35 cellular contexts compared by ENCODE assay signal in the genomic region with DNA sequence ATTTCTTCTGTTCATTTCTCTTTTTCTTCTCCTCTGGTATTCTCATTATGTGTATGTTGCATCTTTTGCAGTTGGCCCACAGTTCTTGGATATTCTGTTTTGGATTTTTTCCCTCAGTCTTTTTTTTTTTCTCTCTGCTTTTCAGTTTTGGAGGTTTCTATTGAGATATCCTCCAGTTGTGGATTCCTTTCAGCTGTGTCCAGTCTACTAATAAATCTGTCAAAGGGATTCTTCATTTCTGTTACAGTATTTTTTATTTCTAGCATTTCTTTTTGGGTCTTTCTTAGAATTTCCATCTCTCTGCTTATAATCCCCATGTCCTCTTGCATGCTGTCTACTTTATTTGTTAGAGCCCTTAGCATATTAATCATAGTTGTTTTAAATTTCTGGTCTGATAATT. TPM values are rescaled to one million over a fixed set of nuclear protein-coding genes. Genes with fewer than 3 reads are reported as not detected.
"Had no signal": no experiment of that assay in that cellular context is flagged by ENCODE, and none has a peak within 500 bp of the region (broad histone marks: within the 10 kb centered on the region; RNA-seq: fewer than 3 reads in every experiment).

No MANE protein-coding gene starts in this region.

- DNase-seq: activated effector memory CD4-positive, alpha-beta T cell treated with anti-CD3 and anti-CD28 coated beads, Interleukin-2, amount 50 U/mL, for 16 hours; activated effector memory CD4-positive, alpha-beta T cell treated with Interleukin-2 at 50 U/mL for 16 hours; activated gamma-delta T cell; activated gamma-delta T cell treated with Interleukin-2 at 50 U/mL for 16 hours; activated naive CD4-positive, alpha-beta T cell; activated naive CD4-positive, alpha-beta T cell treated with anti-CD3 and anti-CD28 coated beads for 36 hours; activated naive CD4-positive, alpha-beta T cell treated with anti-CD3 and anti-CD28 coated beads, Interleukin-2, amount 10 ng/mL, durations not matched to agents 7 days and 5 days; activated naive CD4-positive, alpha-beta T cell treated with anti-CD3 and anti-CD28 coated beads, Interleukin-2, amount 50 U/mL, for 16 hours; activated naive CD4-positive, alpha-beta T cell treated with Interleukin-2 at 50 U/mL for 16 hours; activated naive CD8-positive, alpha-beta T cell treated with anti-CD3 and anti-CD28 coated beads for 36 hours; activated naive CD8-positive, alpha-beta T cell treated with anti-CD3 and anti-CD28 coated beads, Interleukin-2, amount 10 ng/mL, durations not matched to agents 7 days and 5 days; activated naive CD8-positive, alpha-beta T cell treated with anti-CD3 and anti-CD28 coated beads, Interleukin-2, amount 50 U/mL, for 24 hours; activated T-cell treated with anti-CD3 and anti-CD28 coated beads, Interleukin-2, amount 50 U/mL, for 24 hours; activated T-cell treated with anti-CD3 and anti-CD28 coated beads, Interleukin-2, amount 50 U/mL, for 4 hours; activated T-cell treated with anti-CD3 and anti-CD28 coated beads, Interleukin-2, amount 50 U/mL, for 48 hours; activated T-cell treated with anti-CD3 and anti-CD28 coated beads, Interleukin-2, amount 50 U/mL, for 72 hours; adrenal gland; amniotic stem cell; amygdala; anterior cingulate cortex; aorta; body of pancreas; brain microvascular endothelial cell; caudate nucleus; central memory CD4-positive, alpha-beta T cell; cerebellar nuclear complex had no signal

- H3K4me1 ChIP-seq: adrenal gland, ascending aorta, body of pancreas, breast epithelium had no signal

- H3K36me3 ChIP-seq: adrenal gland, ascending aorta, brain microvascular endothelial cell, breast epithelium, cardiac muscle cell had no signal

- ATAC-seq: activated naive CD4-positive, alpha-beta T cell treated with anti-CD3 and anti-CD28 coated beads, Interleukin-2, amount 50 U/mL, for 72 hours; activated naive CD8-positive, alpha-beta T cell treated with anti-CD3 and anti-CD28 coated beads, Interleukin-2, amount 50 U/mL, for 24 hours; activated T-cell treated with anti-CD3 and anti-CD28 coated beads, Interleukin-2, amount 50 U/mL, for 4 hours; activated T-cell treated with anti-CD3 and anti-CD28 coated beads, Interleukin-2, amount 50 U/mL, for 72 hours; activated T-helper 17 cell treated with anti-CD3 and anti-CD28 coated beads, Interleukin-2, amount 50 U/mL, for 72 hours; body of pancreas had no signal

- H3K4me3 ChIP-seq: adrenal gland, ascending aorta, body of pancreas, breast epithelium, cardiac muscle cell had no signal

- H3K27ac ChIP-seq: adrenal gland, ascending aorta, body of pancreas, brain microvascular endothelial cell, breast epithelium, cardiac muscle cell had no signal

- H3K27me3 ChIP-seq: adrenal gland, ascending aorta, body of pancreas, brain microvascular endothelial cell, breast epithelium, cardiac muscle cell had no signal

- H3K9me3 ChIP-seq: adrenal gland had no signal

- FAIRE-seq: astrocyte, bronchial epithelial cell had no signal

RNA-seq across cellular contexts. Expression of gene MEP1B, which starts 6.3 kb away (rescaled TPM):
- total RNA-seq: activated naive CD4-positive, alpha-beta T cell treated with anti-CD3 and anti-CD28 coated beads for 36 hours; activated naive CD8-positive, alpha-beta T cell treated with anti-CD3 and anti-CD28 coated beads, Interleukin-2, amount 10 ng/mL, durations not matched to agents 7 days and 5 days; activated T-cell treated with anti-CD3 and anti-CD28 coated beads, Interleukin-2, amount 50 U/mL, for 4 hours; activated T-cell treated with anti-CD3 and anti-CD28 coated beads, Interleukin-2, amount 50 U/mL, for 72 hours; activated T-helper 1 cell treated with anti-CD3 and anti-CD28 coated beads, Interleukin-12 subunit alpha, Interleukin-12 subunit beta, Interleukin-2, Interleukin-4 antibody, amounts not matched to agents 30 ng/mL and 10 ng/mL and 1 ng/mL, durations not matched to agents 14 hours and 24 hours and 36 hours; adrenal gland; aorta; ascending aorta; astrocyte; body of pancreas; bronchial epithelial cell; chondrocyte had no signal
- polyA plus RNA-seq: adrenal gland, cardiac muscle cell had no signal
